Comparison of ENCODE assay signal across 10 cellular contexts in genomic region chr13:27403252-27403678, GRCh38. TPM values are rescaled to one million over a fixed set of nuclear protein-coding genes. Genes with fewer than 3 reads are reported as not detected.
DNase-seq lines count a peak whose midpoint lies in the region; ATAC-seq and TF ChIP-seq lines count a peak whose summit lies in the region.
"Had no signal": no experiment of that assay in that cellular context is flagged by ENCODE, and none has a peak within 500 bp of the region (broad histone marks: within the 10 kb centered on the region; RNA-seq: fewer than 3 reads in every experiment).

No MANE protein-coding gene starts in this region.

- 45% methylated on average over 3 of the region's 3 CpGs for WGBS in SK-N-SH (ENCODE audit: low lambda C conversion rate)
- 13% methylated on average over 3 of the region's 3 CpGs for WGBS in right lobe of liver (ENCODE audit: insufficient coverage, low coverage, low lambda C conversion rate, missing lambda C conversion rate)
- 15 to 20% methylated on average over 3 of the region's 3 CpGs for WGBS in tibial nerve, 2 donors

- no peaks in the 10 kb centered on the region for H3F3A ChIP-seq in SK-N-SH (replicated peaks; ENCODE audit: insufficient read depth)

- TF ChIP-seq RAD21 in SK-N-SH (IDR thresholded peaks at IDR 0.05; ENCODE audit: low read length): no peak

- H3K9me3 ChIP-seq in SK-N-SH: no peaks in the 10 kb centered on the region
- no peaks in the 10 kb centered on the region for H3K9me3 ChIP-seq in right lobe of liver
- no peaks in the 10 kb centered on the region for H3K9me3 ChIP-seq in tibial nerve
- H3K9me3 ChIP-seq: gastrocnemius medialis had no signal

- intact Hi-C loops in right lobe of liver (cut with DNase I): no loop called here

- no peak overlapping the region for H3K27ac ChIP-seq in SK-N-SH (ENCODE audit: low read depth in 2 of 2, low read length in 1 of 2)
- H3K27ac ChIP-seq in coronary artery: peak overlapping the region in 1 of 2 donors; percentile 73
- H3K27ac ChIP-seq in right lobe of liver: peak overlapping the region; percentile 87 to 93 (median 90)
- H3K27ac ChIP-seq in tibial nerve: peak overlapping the region in 3 of 4 donors; percentile 40 to 76 (median 65)

- CTCF ChIA-PET in SK-N-SH (lab: Yijun Ruan, JAX): interaction anchor here (1.0 to 1.8 kb wide), 2 partner anchors 423 to 427 kb away, joined by 4 to 12 read pairs; no protein-coding TSS in a partner anchor

- no peak overlapping the region for H2AFZ ChIP-seq in SK-N-SH (ENCODE audit: low read depth)

- H3K36me3 ChIP-seq in SK-N-SH (replicated peaks in 1 of 2; ENCODE audit: control insufficient read depth in 1 of 2, insufficient read depth in 2 of 2, low read length in 1 of 2) (no peaks in the 10 kb centered on the region), right lobe of liver (no peaks in the 10 kb centered on the region), tibial nerve (no peaks in the 10 kb centered on the region)
- H3K36me3 ChIP-seq: gastrocnemius medialis had no signal

- TF ChIP-seq CTCF in SK-N-SH (IDR thresholded peaks at IDR 0.05): no peak
- no peak for TF ChIP-seq CTCF in coronary artery (IDR thresholded peaks at IDR 0.05)
- TF ChIP-seq CTCF in right lobe of liver (IDR thresholded peaks at IDR 0.05): no peak
- TF ChIP-seq CTCF in tibial nerve (IDR thresholded peaks at IDR 0.05): no peak

- DNase-seq in SK-N-SH: no peak
- DNase-seq in coronary artery (ENCODE audit: low spot score): no peak
- DNase-seq in right lobe of liver: no peak
- DNase-seq in tibial nerve (ENCODE audit: low spot score in 2 of 2): no peak
- DNase-seq in NOMO-1 (lab: John Stamatoyannopoulos, UW; ENCODE audit: unreplicated experiment in 2 of 2): no peak
- no peak for DNase-seq in NCI-H2171 (lab: John Stamatoyannopoulos, UW)
- DNase-seq in COLO668 (lab: John Stamatoyannopoulos, UW; ENCODE audit: unreplicated experiment): no peak
- DNase-seq: gastrocnemius medialis, OCI-M1 had no signal

- TF ChIP-seq EP300 in SK-N-SH (IDR thresholded peaks at IDR 0.05; ENCODE audit: borderline replicate concordance in 1 of 2, low read depth in 1 of 2, low read length in 1 of 2) (no peak), tibial nerve (IDR thresholded peaks at IDR 0.05) (no peak)

- POLR2A ChIA-PET in SK-N-SH (lab: Yijun Ruan, JAX): no interaction called here

- H3K4me1 ChIP-seq in SK-N-SH (ENCODE audit: control insufficient read depth in 1 of 2, insufficient read depth in 2 of 2, low read depth in 1 of 2, low read length in 1 of 2) (no peaks in the 10 kb centered on the region), right lobe of liver (peaks cover 3 to 44% (median 15%) of the 10 kb centered on the region in 4 donors), tibial nerve (peaks cover 0 to 17% (median 15%) of the 10 kb centered on the region in 4 donors)

- TF ChIP-seq POLR2A in right lobe of liver (IDR thresholded peaks at IDR 0.05) (no peak), tibial nerve (IDR thresholded peaks at IDR 0.05) (no peak)

- H3K27me3 ChIP-seq in SK-N-SH (ENCODE audit: insufficient read depth) (peaks cover 54% of the 10 kb centered on the region; the same call in 1 of the 2 replicates), right lobe of liver (no peaks in the 10 kb centered on the region), tibial nerve (no peaks in the 10 kb centered on the region)
- H3K27me3 ChIP-seq: gastrocnemius medialis had no signal

- no peak overlapping the region for H3K9ac ChIP-seq in SK-N-SH

- H3K4me2 ChIP-seq in SK-N-SH: no peak overlapping the region

- H3K4me3 ChIP-seq in SK-N-SH (ENCODE audit: low read depth in 2 of 2, low read length in 1 of 2) (no peak overlapping the region), coronary artery (peak overlapping the region; percentile 30), right lobe of liver (peak overlapping the region in 1 of 3 donors; percentile 13), tibial nerve (no peak overlapping the region)
- H3K4me3 ChIP-seq: gastrocnemius medialis had no signal

- H3K9me2 ChIP-seq in SK-N-SH: no peaks in the 10 kb centered on the region

- H4K20me1 ChIP-seq in SK-N-SH (ENCODE audit: insufficient read depth): no peaks in the 10 kb centered on the region

- ATAC-seq in SK-N-SH treated with all-trans-retinoic acid at 6 μM for 48 hours: peak; percentile 77
- ATAC-seq in right lobe of liver: peak; percentile 11 to 34 (median 28)
- ATAC-seq: gastrocnemius medialis had no signal

- no peaks in the 10 kb centered on the region for H3K79me2 ChIP-seq in SK-N-SH (ENCODE audit: insufficient read depth)

TF ChIP-seq in SK-N-SH treated with all-trans-retinoic acid at 6 μM for 48 hours, 23 proteins besides CTCF, POLR2A, EP300 and RAD21:
- TF ChIP-seq ISL1 (CRISPR knock-in tag; IDR thresholded peaks at IDR 0.05) (peak; percentile 77), BACH2 (CRISPR knock-in tag; IDR thresholded peaks at IDR 0.05; ENCODE audit: borderline replicate concordance) (no peak), PPARA (CRISPR knock-in tag; IDR thresholded peaks at IDR 0.05; ENCODE audit: borderline replicate concordance) (no peak)

TF ChIP-seq in SK-N-SH, 30 proteins besides CTCF, POLR2A, EP300 and RAD21 (continues in another document):
- TF ChIP-seq FOXM1 (IDR thresholded peaks at IDR 0.05; ENCODE audit: low read depth): no peak
- TF ChIP-seq USF2 (IDR thresholded peaks at IDR 0.05; ENCODE audit: borderline replicate concordance, low read depth, low read length): no peak
- TF ChIP-seq FOXJ3 (CRISPR knock-in tag; IDR thresholded peaks at IDR 0.05): no peak
- TF ChIP-seq, protein P1, sequence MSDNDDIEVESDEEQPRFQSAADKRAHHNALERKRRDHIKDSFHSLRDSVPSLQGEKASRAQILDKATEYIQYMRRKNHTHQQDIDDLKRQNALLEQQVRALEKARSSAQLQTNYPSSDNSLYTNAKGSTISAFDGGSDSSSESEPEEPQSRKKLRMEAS (IDR thresholded peaks at IDR 0.05; ENCODE audit: low read depth): no peak
- no peak for TF ChIP-seq ZBTB33 (IDR thresholded peaks at IDR 0.05; ENCODE audit: borderline replicate concordance, low read depth)
- no peak for TF ChIP-seq NRF1 (IDR thresholded peaks at IDR 0.05; ENCODE audit: low read depth, low read length)
- TF ChIP-seq, protein P2, sequence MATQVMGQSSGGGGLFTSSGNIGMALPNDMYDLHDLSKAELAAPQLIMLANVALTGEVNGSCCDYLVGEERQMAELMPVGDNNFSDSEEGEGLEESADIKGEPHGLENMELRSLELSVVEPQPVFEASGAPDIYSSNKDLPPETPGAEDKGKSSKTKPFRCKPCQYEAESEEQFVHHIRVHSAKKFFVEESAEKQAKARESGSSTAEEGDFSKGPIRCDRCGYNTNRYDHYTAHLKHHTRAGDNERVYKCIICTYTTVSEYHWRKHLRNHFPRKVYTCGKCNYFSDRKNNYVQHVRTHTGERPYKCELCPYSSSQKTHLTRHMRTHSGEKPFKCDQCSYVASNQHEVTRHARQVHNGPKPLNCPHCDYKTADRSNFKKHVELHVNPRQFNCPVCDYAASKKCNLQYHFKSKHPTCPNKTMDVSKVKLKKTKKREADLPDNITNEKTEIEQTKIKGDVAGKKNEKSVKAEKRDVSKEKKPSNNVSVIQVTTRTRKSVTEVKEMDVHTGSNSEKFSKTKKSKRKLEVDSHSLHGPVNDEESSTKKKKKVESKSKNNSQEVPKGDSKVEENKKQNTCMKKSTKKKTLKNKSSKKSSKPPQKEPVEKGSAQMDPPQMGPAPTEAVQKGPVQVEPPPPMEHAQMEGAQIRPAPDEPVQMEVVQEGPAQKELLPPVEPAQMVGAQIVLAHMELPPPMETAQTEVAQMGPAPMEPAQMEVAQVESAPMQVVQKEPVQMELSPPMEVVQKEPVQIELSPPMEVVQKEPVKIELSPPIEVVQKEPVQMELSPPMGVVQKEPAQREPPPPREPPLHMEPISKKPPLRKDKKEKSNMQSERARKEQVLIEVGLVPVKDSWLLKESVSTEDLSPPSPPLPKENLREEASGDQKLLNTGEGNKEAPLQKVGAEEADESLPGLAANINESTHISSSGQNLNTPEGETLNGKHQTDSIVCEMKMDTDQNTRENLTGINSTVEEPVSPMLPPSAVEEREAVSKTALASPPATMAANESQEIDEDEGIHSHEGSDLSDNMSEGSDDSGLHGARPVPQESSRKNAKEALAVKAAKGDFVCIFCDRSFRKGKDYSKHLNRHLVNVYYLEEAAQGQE (IDR thresholded peaks at IDR 0.05; ENCODE audit: low read depth, low read length): no peak
- no peak for TF ChIP-seq GABPA (IDR thresholded peaks at IDR 0.05; ENCODE audit: low read depth)
- TF ChIP-seq RFX5 (IDR thresholded peaks at IDR 0.05; ENCODE audit: low read length): no peak
- no peak for TF ChIP-seq CHD2 (IDR thresholded peaks at IDR 0.05; ENCODE audit: low read length, partially characterized antibody)

RNA-seq across cellular contexts. Expression of gene GTF3A, which starts 21.2 kb away (rescaled TPM):
- 57.1 and 75.4 TPM in 2 replicates for polyA plus RNA-seq in SK-N-SH (2012; rRNA removed)
- 113 and 132 TPM in 2 replicates for polyA plus RNA-seq in SK-N-SH (2012; cell fraction: cytosol; rRNA removed)
- polyA plus RNA-seq in SK-N-SH (2012; cell fraction: nucleus; rRNA removed): 32.3 and 39.3 TPM in 2 replicates
- total RNA-seq in right lobe of liver (100 to 1,000 TPM in 2 of 6 experiments, 10 to 100 TPM in 4; 50.2 to 216 (median 64.9) TPM), tibial nerve (100 to 1,000 TPM in 3 of 4 donors, 10 to 100 TPM in 1; 64.5 to 201 (median 123) TPM)

RNA-seq across cellular contexts. Expression of gene MTIF3, which starts 47.1 kb away (rescaled TPM):
- 29.5 and 35.6 TPM in 2 replicates for polyA plus RNA-seq in SK-N-SH (2012; rRNA removed)
- polyA plus RNA-seq in SK-N-SH (2012; cell fraction: cytosol; rRNA removed): 36.4 and 56.6 TPM in 2 replicates
- polyA plus RNA-seq in SK-N-SH (2012; cell fraction: nucleus; rRNA removed): 42.6 and 50.7 TPM in 2 replicates
- total RNA-seq in right lobe of liver (10 to 100 TPM; 26.5 to 46.0 (median 32.0) TPM), tibial nerve (10 to 100 TPM; 45.4 to 94.2 (median 65.9) TPM)

Comparison
In these comparisons a context has a peak if more than half of its experiments do, and no peak if none do; other contexts are left out.
1. H3K27ac ChIP-seq: peak in right lobe of liver (3 of 3) and tibial nerve (3 of 4); none in SK-N-SH (0 of 2).